8 cellular contexts compared by ENCODE assay signal in the genomic region with DNA sequence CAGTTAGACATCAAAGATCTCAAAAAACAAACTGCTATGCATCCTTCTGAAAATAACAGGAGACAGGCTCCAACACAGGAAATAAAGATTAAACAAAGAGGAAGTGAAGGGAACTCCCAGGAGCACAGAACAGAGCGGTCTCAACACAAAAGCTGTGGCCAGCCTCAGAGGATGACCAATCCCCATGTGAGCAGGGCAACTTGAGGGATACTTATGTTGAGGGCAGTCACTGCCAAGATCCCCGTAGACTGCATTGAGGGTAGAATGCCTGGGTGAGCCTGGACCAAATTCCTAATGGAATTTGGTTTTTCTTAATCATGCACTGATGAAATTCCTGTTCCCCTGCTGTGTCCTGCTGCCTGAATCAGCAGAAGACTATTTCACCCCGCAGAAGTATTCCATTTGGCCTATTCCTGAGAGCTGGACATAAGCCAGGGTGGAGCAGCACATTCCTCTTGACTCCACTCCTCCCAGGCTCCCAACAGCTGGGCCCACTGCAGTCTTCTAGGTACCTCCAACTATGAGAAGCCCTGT. TPM values are rescaled to one million over a fixed set of nuclear protein-coding genes. Genes with fewer than 3 reads are reported as not detected.
A peak's percentile ranks its signal among the peaks of the same experiment; 100 is the strongest.
DNase-seq lines count a peak whose midpoint lies in the region; ATAC-seq and TF ChIP-seq lines count a peak whose summit lies in the region.

No MANE protein-coding gene starts in this region.

- DNase-seq in AG08395 (ENCODE audit: low spot score) (peak; percentile 96), HT-29 (ENCODE audit: low spot score) (peak; percentile 52), adrenal gland (peak in 6 of 7 donors; percentile 28 to 79 (median 53)), iris pigment epithelial cell (ENCODE audit: low read depth) (peak; percentile 92), T-helper 9 cell (no peak)

- H3K9me3 ChIP-seq in adrenal gland (replicated peaks in 1 of 3) (no peaks in the 10 kb centered on the region), subcutaneous abdominal adipose tissue (ENCODE audit: control insufficient read depth in 5 of 5, low read length in 5 of 5) (no peaks in the 10 kb centered on the region)

- no peak overlapping the region for H3K9ac ChIP-seq in subcutaneous abdominal adipose tissue (ENCODE audit: low read length in 5 of 5)

- TF ChIP-seq POLR2A in adrenal gland (IDR thresholded peaks at IDR 0.05): no peak

- H3K27ac ChIP-seq in adrenal gland (peak overlapping the region in 2 of 5 donors; percentile 11 to 27), subcutaneous abdominal adipose tissue (ENCODE audit: low read depth, low read length) (peak overlapping the region; percentile 88)

- H3K4me3 ChIP-seq in adrenal gland (no peak overlapping the region), subcutaneous abdominal adipose tissue (ENCODE audit: low read depth in 1 of 5, low read length in 5 of 5) (no peak overlapping the region)

- H3K4me1 ChIP-seq in adrenal gland (replicated peaks in 1 of 2) (peaks cover 21 to 54% of the 10 kb centered on the region in 2 donors), subcutaneous abdominal adipose tissue (ENCODE audit: control insufficient read depth in 5 of 5, insufficient read depth in 5 of 5, low read length in 5 of 5) (peaks cover 12 to 55% (median 42%) of the 10 kb centered on the region in 5 donors)

- no peak for TF ChIP-seq CTCF in adrenal gland (IDR thresholded peaks at IDR 0.05)

- no peak for ATAC-seq in GM19455 (IDR thresholded peaks at IDR 0.05; ENCODE audit: unreplicated experiment)
- no peak for ATAC-seq in GM19397 (IDR thresholded peaks at IDR 0.05; ENCODE audit: unreplicated experiment)

- H3K36me3 ChIP-seq in adrenal gland (replicated peaks in 1 of 2) (no peaks in the 10 kb centered on the region), subcutaneous abdominal adipose tissue (ENCODE audit: control insufficient read depth in 5 of 5, insufficient read depth in 5 of 5, low read length in 5 of 5) (no peaks in the 10 kb centered on the region)

- 49 to 63% (median 63%) methylated on average over 3 of the region's 3 CpGs for WGBS in adrenal gland, 4 donors

- intact Hi-C loops in adrenal gland (cut with DNase I): no loop called here

- H3K27me3 ChIP-seq in adrenal gland (no peaks in the 10 kb centered on the region), subcutaneous abdominal adipose tissue (ENCODE audit: control insufficient read depth in 5 of 5, insufficient read depth in 4 of 5, low read length in 5 of 5) (no peaks in the 10 kb centered on the region)

RNA-seq across cellular contexts. Expression of a gene that starts 49.0 kb away (rescaled TPM):
- 20.2 and 29.1 TPM in 2 replicates for total RNA-seq in HT-29 (2014; rRNA removed; shearing (Covaris generic))
- 100 to 1,000 TPM in 5 of 8 donors, 10 to 100 TPM in 3; 58.0 to 155 (median 114) TPM for total RNA-seq in adrenal gland
- polyA plus RNA-seq in adrenal gland: 10 to 100 TPM; 23.4 to 59.5 (median 32.9) TPM
